In the genomic region with DNA sequence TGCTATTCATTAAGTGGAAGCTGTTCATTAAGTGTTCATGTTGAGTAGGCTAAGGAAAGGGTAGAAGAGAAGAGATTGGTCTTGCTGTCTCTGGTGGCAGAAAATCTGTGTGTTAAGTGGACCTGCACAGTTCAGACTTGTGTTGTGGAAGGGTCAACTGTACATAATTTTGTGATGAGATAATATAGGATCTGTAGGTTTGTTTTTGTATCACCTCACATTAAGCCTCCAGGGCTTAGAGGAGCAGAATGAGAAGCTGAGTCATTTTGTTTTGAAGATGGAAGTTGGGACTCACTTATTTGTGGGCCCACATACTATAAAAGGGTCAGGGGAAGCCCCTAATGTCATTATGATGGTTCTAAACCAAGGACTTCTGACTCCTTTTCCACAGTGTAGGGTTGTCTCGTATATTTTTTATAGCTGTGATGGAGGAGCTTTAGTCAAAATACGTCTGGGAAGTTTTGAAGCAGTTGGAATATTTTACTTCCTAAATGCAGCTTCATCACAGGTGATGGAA, we compare ENCODE assay signal across 2 cellular contexts.
TF ChIP-seq lines count a peak whose summit lies in the region.

No MANE protein-coding gene starts in this region.

TF ChIP-seq in HEK293, 187 proteins besides CTCF, POLR2A, EP300 and RAD21 (continues in another document):
- no peak for TF ChIP-seq ZNF521 (tag by site-specific recombination; IDR thresholded peaks at IDR 0.05)
- TF ChIP-seq ZNF19 (tag by site-specific recombination; IDR thresholded peaks at IDR 0.05; ENCODE audit: low read depth), result no peak
- no peak for TF ChIP-seq ZNF510 (tag by site-specific recombination; IDR thresholded peaks at IDR 0.05; ENCODE audit: insufficient replicate concordance)
- TF ChIP-seq ZNF600 (tag by site-specific recombination; IDR thresholded peaks at IDR 0.05), result peak; percentile 42; the same call in 1 of the 2 replicates
- TF ChIP-seq, protein P1, sequence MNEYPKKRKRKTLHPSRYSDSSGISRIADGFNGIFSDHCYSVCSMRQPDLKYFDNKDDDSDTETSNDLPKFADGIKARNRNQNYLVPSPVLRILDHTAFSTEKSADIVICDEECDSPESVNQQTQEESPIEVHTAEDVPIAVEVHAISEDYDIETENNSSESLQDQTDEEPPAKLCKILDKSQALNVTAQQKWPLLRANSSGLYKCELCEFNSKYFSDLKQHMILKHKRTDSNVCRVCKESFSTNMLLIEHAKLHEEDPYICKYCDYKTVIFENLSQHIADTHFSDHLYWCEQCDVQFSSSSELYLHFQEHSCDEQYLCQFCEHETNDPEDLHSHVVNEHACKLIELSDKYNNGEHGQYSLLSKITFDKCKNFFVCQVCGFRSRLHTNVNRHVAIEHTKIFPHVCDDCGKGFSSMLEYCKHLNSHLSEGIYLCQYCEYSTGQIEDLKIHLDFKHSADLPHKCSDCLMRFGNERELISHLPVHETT (tag by site-specific recombination; IDR thresholded peaks at IDR 0.05), result no peak
- no peak for TF ChIP-seq MYNN (tag by site-specific recombination; IDR thresholded peaks at IDR 0.05; ENCODE audit: borderline replicate concordance)
- TF ChIP-seq, protein P2, sequence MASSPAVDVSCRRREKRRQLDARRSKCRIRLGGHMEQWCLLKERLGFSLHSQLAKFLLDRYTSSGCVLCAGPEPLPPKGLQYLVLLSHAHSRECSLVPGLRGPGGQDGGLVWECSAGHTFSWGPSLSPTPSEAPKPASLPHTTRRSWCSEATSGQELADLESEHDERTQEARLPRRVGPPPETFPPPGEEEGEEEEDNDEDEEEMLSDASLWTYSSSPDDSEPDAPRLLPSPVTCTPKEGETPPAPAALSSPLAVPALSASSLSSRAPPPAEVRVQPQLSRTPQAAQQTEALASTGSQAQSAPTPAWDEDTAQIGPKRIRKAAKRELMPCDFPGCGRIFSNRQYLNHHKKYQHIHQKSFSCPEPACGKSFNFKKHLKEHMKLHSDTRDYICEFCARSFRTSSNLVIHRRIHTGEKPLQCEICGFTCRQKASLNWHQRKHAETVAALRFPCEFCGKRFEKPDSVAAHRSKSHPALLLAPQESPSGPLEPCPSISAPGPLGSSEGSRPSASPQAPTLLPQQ (tag by site-specific recombination; IDR thresholded peaks at IDR 0.05), result peak; percentile 72
- no peak for TF ChIP-seq BCL11B (tag by site-specific recombination; IDR thresholded peaks at IDR 0.05; ENCODE audit: low read depth)
- TF ChIP-seq TCF7L2 (IDR thresholded peaks at IDR 0.05; ENCODE audit: borderline replicate concordance, low read depth, low read length), result no peak
- TF ChIP-seq, protein P3, sequence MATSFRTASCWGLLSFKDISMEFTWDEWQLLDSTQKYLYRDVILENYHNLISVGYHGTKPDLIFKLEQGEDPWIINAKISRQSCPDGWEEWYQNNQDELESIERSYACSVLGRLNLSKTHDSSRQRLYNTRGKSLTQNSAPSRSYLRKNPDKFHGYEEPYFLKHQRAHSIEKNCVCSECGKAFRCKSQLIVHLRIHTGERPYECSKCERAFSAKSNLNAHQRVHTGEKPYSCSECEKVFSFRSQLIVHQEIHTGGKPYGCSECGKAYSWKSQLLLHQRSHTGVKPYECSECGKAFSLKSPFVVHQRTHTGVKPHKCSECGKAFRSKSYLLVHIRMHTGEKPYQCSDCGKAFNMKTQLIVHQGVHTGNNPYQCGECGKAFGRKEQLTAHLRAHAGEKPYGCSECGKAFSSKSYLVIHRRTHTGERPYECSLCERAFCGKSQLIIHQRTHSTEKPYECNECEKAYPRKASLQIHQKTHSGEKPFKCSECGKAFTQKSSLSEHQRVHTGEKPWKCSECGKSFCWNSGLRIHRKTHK (tag by site-specific recombination; IDR thresholded peaks at IDR 0.05), result no peak
- TF ChIP-seq, protein P4, sequence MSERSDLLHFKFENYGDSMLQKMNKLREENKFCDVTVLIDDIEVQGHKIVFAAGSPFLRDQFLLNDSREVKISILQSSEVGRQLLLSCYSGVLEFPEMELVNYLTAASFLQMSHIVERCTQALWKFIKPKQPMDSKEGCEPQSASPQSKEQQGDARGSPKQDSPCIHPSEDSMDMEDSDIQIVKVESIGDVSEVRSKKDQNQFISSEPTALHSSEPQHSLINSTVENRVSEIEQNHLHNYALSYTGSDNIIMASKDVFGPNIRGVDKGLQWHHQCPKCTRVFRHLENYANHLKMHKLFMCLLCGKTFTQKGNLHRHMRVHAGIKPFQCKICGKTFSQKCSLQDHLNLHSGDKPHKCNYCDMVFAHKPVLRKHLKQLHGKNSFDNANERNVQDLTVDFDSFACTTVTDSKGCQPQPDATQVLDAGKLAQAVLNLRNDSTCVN (tag by site-specific recombination; optimal IDR thresholded peaks at IDR 0.05), result no peak
- TF ChIP-seq, protein P5, sequence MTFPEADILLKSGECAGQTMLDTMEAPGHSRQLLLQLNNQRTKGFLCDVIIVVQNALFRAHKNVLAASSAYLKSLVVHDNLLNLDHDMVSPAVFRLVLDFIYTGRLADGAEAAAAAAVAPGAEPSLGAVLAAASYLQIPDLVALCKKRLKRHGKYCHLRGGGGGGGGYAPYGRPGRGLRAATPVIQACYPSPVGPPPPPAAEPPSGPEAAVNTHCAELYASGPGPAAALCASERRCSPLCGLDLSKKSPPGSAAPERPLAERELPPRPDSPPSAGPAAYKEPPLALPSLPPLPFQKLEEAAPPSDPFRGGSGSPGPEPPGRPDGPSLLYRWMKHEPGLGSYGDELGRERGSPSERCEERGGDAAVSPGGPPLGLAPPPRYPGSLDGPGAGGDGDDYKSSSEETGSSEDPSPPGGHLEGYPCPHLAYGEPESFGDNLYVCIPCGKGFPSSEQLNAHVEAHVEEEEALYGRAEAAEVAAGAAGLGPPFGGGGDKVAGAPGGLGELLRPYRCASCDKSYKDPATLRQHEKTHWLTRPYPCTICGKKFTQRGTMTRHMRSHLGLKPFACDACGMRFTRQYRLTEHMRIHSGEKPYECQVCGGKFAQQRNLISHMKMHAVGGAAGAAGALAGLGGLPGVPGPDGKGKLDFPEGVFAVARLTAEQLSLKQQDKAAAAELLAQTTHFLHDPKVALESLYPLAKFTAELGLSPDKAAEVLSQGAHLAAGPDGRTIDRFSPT (tag by site-specific recombination; IDR thresholded peaks at IDR 0.05), result no peak
- no peak for TF ChIP-seq WT1 (tag by site-specific recombination; IDR thresholded peaks at IDR 0.05)
- TF ChIP-seq ZNF37A (tag by site-specific recombination; IDR thresholded peaks at IDR 0.05), result no peak
- TF ChIP-seq ZNF629 (tag by site-specific recombination; IDR thresholded peaks at IDR 0.05), result no peak
- TF ChIP-seq, protein P6, sequence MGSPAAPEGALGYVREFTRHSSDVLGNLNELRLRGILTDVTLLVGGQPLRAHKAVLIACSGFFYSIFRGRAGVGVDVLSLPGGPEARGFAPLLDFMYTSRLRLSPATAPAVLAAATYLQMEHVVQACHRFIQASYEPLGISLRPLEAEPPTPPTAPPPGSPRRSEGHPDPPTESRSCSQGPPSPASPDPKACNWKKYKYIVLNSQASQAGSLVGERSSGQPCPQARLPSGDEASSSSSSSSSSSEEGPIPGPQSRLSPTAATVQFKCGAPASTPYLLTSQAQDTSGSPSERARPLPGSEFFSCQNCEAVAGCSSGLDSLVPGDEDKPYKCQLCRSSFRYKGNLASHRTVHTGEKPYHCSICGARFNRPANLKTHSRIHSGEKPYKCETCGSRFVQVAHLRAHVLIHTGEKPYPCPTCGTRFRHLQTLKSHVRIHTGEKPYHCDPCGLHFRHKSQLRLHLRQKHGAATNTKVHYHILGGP (tag by site-specific recombination; IDR thresholded peaks at IDR 0.05), result no peak
- TF ChIP-seq ZNF211 (tag by site-specific recombination; IDR thresholded peaks at IDR 0.05; ENCODE audit: low read depth), result no peak
- peak; percentile 47; the same call in 1 of the 2 replicates for TF ChIP-seq ZFP69B (tag by site-specific recombination; IDR thresholded peaks at IDR 0.05)

TF ChIP-seq in WTC11, 78 proteins besides CTCF, POLR2A, EP300 and RAD21:
- no peak for TF ChIP-seq NFYB (CRISPR knock-in tag; conservative IDR thresholded peaks at IDR 0.05; ENCODE audit: low read depth)
- TF ChIP-seq JUN (CRISPR knock-in tag; IDR thresholded peaks at IDR 0.05), result no peak
- TF ChIP-seq, protein P7, sequence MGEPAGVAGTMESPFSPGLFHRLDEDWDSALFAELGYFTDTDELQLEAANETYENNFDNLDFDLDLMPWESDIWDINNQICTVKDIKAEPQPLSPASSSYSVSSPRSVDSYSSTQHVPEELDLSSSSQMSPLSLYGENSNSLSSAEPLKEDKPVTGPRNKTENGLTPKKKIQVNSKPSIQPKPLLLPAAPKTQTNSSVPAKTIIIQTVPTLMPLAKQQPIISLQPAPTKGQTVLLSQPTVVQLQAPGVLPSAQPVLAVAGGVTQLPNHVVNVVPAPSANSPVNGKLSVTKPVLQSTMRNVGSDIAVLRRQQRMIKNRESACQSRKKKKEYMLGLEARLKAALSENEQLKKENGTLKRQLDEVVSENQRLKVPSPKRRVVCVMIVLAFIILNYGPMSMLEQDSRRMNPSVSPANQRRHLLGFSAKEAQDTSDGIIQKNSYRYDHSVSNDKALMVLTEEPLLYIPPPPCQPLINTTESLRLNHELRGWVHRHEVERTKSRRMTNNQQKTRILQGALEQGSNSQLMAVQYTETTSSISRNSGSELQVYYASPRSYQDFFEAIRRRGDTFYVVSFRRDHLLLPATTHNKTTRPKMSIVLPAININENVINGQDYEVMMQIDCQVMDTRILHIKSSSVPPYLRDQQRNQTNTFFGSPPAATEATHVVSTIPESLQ (CRISPR knock-in tag; IDR thresholded peaks at IDR 0.05), result no peak
